ENCODE assay signal across 9 cellular contexts in genomic region chr1:37792943-37793686, GRCh38. TPM values are rescaled to one million over a fixed set of nuclear protein-coding genes. Genes with fewer than 3 reads are reported as not detected.
DNase-seq lines count a peak whose midpoint lies in the region; ATAC-seq and TF ChIP-seq lines count a peak whose summit lies in the region.
"Had no signal": no experiment of that assay in that cellular context is flagged by ENCODE, and none has a peak within 500 bp of the region (broad histone marks: within the 10 kb centered on the region; RNA-seq: fewer than 3 reads in every experiment).

No MANE protein-coding gene starts in this region.

- H3K9me3 Mint-ChIP-seq in activated T-cell treated with anti-CD3 and anti-CD28 coated beads, Interleukin-2, amount 50 U/mL, for 24 hours, result no peaks in the 10 kb centered on the region
- no peaks in the 10 kb centered on the region for H3K9me3 Mint-ChIP-seq in T-cell

- in situ Hi-C loops in G401 (cut with HindIII; ENCODE audit: low sequenced_read_pairs), result no loop called here

- no peak overlapping the region for H3K27ac ChIP-seq in testis

- intact Hi-C loops in testis (cut with DNase I; ENCODE audit: low total_unique reads), result no loop called here

- H3K36me3 ChIP-seq in testis (ENCODE audit: low read depth, missing control alignments), result no peaks in the 10 kb centered on the region

- H3K4me3 ChIP-seq in iPS-18c (ENCODE audit: insufficient read depth, low read depth, low read length) (peak overlapping the region; percentile 34), testis (peak overlapping the region; percentile 55 to 65)

- H3K27me3 ChIP-seq in testis, result no peaks in the 10 kb centered on the region

- peaks cover 26% of the 10 kb centered on the region for H3K4me1 Mint-ChIP-seq in activated T-cell treated with anti-CD3 and anti-CD28 coated beads, Interleukin-2, amount 50 U/mL, for 24 hours (ENCODE audit: low read depth)
- peaks cover 11 to 25% (median 14%) of the 10 kb centered on the region in 3 donors for H3K4me1 Mint-ChIP-seq in T-cell

- peak overlapping the region; percentile 35 for H3K4me3 Mint-ChIP-seq in activated T-cell treated with anti-CD3 and anti-CD28 coated beads, Interleukin-2, amount 50 U/mL, for 24 hours
- H3K4me3 Mint-ChIP-seq in T-cell, result peak overlapping the region; percentile 56 to 77 (median 61)

- H3K27ac Mint-ChIP-seq in activated T-cell treated with anti-CD3 and anti-CD28 coated beads, Interleukin-2, amount 50 U/mL, for 24 hours, result no peak overlapping the region
- H3K27ac Mint-ChIP-seq in T-cell, result no peak overlapping the region

- POLR2A ChIA-PET in T-cell (lab: Charles Lee), result no interaction called here

- DNase-seq in activated T-cell treated with anti-CD3 and anti-CD28 coated beads, Interleukin-2, amount 50 U/mL, for 24 hours, result no peak
- DNase-seq in activated T-cell treated with anti-CD3 and anti-CD28 coated beads for 4 hours, result no peak
- no peak for DNase-seq in T-cell
- DNase-seq in testis, result no peak
- no peak for DNase-seq in LoVo (ENCODE audit: low spot score)
- DNase-seq in Ammon's horn (ENCODE audit: low spot score), result no peak
- no peak for DNase-seq in G401 (ENCODE audit: low spot score)

- 23% methylated on average over 27 to 36 of the region's 36 CpGs for WGBS in testis, 2 donors

- peaks cover 11% of the 10 kb centered on the region for H3K4me1 ChIP-seq in testis

- peaks cover 1% of the 10 kb centered on the region for H3K36me3 Mint-ChIP-seq in activated T-cell treated with anti-CD3 and anti-CD28 coated beads, Interleukin-2, amount 50 U/mL, for 24 hours (ENCODE audit: low read depth)
- peaks cover 1% of the 10 kb centered on the region for H3K36me3 Mint-ChIP-seq in T-cell

- H3K27me3 Mint-ChIP-seq in activated T-cell treated with anti-CD3 and anti-CD28 coated beads, Interleukin-2, amount 50 U/mL, for 24 hours, result peaks cover 53% of the 10 kb centered on the region
- H3K27me3 Mint-ChIP-seq in T-cell, result peaks cover 27 to 47% of the 10 kb centered on the region in 2 donors

- ATAC-seq in T-cell (replicated peaks in 1 of 4), result no peak

- H3K9me3 ChIP-seq in iPS-18c (ENCODE audit: control insufficient read depth, insufficient read depth, low read length) (no peaks in the 10 kb centered on the region), testis (no peaks in the 10 kb centered on the region)

- no peak for TF ChIP-seq POLR2A in testis (IDR thresholded peaks at IDR 0.05)

- CTCF ChIA-PET in T-cell (lab: Charles Lee), result no interaction called here

- TF ChIP-seq CTCF in testis (IDR thresholded peaks at IDR 0.05), result no peak

RNA-seq across cellular contexts. Expression of gene MANEAL, which starts 0.5 kb away (rescaled TPM):
- total RNA-seq in T-cell, result 1 to 10 TPM; 1.0 to 4.4 (median 2.8) TPM
- total RNA-seq in testis, result 10 to 100 TPM in 1 of 2 donors, 1 to 10 TPM in 1; 7.9 to 11.0 TPM
- 6.9 TPM for polyA plus RNA-seq in testis (ENCODE audit: insufficient read depth, low read depth, low replicate concordance)
- total RNA-seq in G401 (2014; rRNA removed; shearing (Covaris generic)), result 22.0 and 31.3 TPM in 2 replicates

RNA-seq across cellular contexts. Expression of gene C1orf122, which starts 14.5 kb away (rescaled TPM):
- 10 to 100 TPM; 13.1 to 24.9 (median 15.8) TPM for total RNA-seq in T-cell
- total RNA-seq in testis, result 100 to 1,000 TPM; 147 to 188 TPM
- polyA plus RNA-seq in testis (ENCODE audit: insufficient read depth, low read depth, low replicate concordance), result 48.1 TPM
- 99.0 and 128 TPM in 2 replicates for total RNA-seq in G401 (2014; rRNA removed; shearing (Covaris generic))

RNA-seq across cellular contexts. Expression of gene YRDC, which starts 14.9 kb away (rescaled TPM):
- total RNA-seq in T-cell (10 to 100 TPM; 16.0 to 28.2 (median 18.4) TPM), testis (10 to 100 TPM; 42.8 to 46.7 TPM)
- 39.7 TPM for polyA plus RNA-seq in testis (ENCODE audit: insufficient read depth, low read depth, low replicate concordance)
- 35.1 and 36.4 TPM in 2 replicates for total RNA-seq in G401 (2014; rRNA removed; shearing (Covaris generic))

RNA-seq across cellular contexts. Expression of gene EPHA10, which starts 28.2 kb away (rescaled TPM):
- total RNA-seq in T-cell (1 to 10 TPM in 1 of 5 donors, under 1 TPM in 2, not detected in 2; 0.35 to 1.4 (median 0.72) TPM), testis (10 to 100 TPM; 55.3 to 71.7 TPM)
- polyA plus RNA-seq in testis (ENCODE audit: insufficient read depth, low read depth, low replicate concordance), result 64.2 TPM
- 0.17 and 0.49 TPM in 2 replicates for total RNA-seq in G401 (2014; rRNA removed; shearing (Covaris generic))
- total RNA-seq: RPMI7951 had no signal
